14 cellular contexts compared by ENCODE assay signal in the genomic region with DNA sequence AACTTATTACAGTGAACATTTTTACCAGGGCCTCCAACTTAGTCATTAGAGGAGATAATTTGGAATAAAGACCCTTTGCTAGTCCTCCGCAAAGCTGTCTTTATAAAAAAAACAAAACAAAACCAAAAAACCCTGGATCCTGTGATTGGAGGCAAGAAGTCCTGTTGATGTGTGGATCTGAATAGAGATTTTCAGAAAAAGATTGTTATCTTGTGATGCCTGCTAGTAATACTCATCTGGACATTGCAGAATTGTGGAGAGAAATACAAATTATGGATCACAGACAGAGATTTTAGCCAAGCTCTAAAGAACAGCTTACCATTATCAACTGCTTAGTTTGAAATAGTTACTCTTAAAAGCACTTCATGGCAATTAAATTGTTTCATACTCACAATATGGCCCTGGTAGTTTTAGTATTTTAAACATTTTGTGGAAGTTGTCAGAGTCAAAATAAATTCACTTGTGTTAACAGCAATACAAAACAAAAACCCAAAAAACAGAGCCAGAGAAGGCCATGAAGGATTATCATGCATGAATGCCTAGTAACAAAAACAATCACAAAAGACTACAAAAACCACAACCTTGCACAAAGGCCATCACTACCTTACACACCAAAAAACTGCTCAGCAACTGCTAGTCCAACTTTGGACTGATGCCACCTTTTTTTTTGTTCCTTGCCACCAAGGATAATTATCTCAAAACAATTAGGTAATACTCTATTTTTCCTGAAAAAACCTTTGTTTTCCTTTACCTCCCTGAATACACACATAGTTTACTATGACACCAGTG.
"Had no signal": no experiment of that assay in that cellular context is flagged by ENCODE, and none has a peak within 500 bp of the region (broad histone marks: within the 10 kb centered on the region; RNA-seq: fewer than 3 reads in every experiment).

No MANE protein-coding gene starts in this region.

- ATAC-seq: activated CD4-positive, CD25-positive, alpha-beta regulatory T cell treated with anti-CD3 and anti-CD28 coated beads, Interleukin-2, amount 50 U/mL, for 24 hours; activated CD8-positive, alpha-beta memory T cell treated with anti-CD3 and anti-CD28 coated beads, Interleukin-2, amount 10 ng/mL, durations not matched to agents 7 days and 5 days; activated T-cell treated with anti-CD3 and anti-CD28 coated beads, Interleukin-2, amount 50 U/mL, for 4 hours; heart left ventricle; right cardiac atrium had no signal

- H3K27ac ChIP-seq: heart left ventricle, left ventricle myocardium inferior, parathyroid adenoma, thyroid gland, vagina had no signal

- FAIRE-seq: frontal cortex had no signal

- H3K79me2 ChIP-seq: parathyroid adenoma had no signal

- H3K4me2 ChIP-seq: smooth muscle cell had no signal

- H3K4me3 ChIP-seq: heart left ventricle, left ventricle myocardium inferior, smooth muscle cell, thyroid gland, vagina had no signal

- H3K4me1 ChIP-seq: left ventricle myocardium inferior, parathyroid adenoma, vagina had no signal

- H3K36me3 ChIP-seq: heart left ventricle, left ventricle myocardium inferior, thyroid gland, vagina had no signal

- DNase-seq: activated CD8-positive, alpha-beta memory T cell treated with anti-CD3 and anti-CD28 coated beads, Interleukin-2, amount 10 ng/mL, durations not matched to agents 7 days and 5 days; activated effector memory CD4-positive, alpha-beta T cell treated with anti-CD3 and anti-CD28 coated beads, Interleukin-2, amount 50 U/mL, for 16 hours; activated T-cell treated with anti-CD3 and anti-CD28 coated beads, Interleukin-2, amount 50 U/mL, for 4 hours; heart left ventricle; islet precursor cell; left ventricle myocardium inferior; mesendoderm; right cardiac atrium; thyroid gland had no signal

- H3K9ac ChIP-seq: parathyroid adenoma had no signal

- H3K9me3 ChIP-seq: left ventricle myocardium inferior, thyroid gland, vagina had no signal

- H3K27me3 ChIP-seq: heart left ventricle, thyroid gland, vagina had no signal

- H2AFZ ChIP-seq: parathyroid adenoma had no signal
